17 cellular contexts compared by ENCODE assay signal in the genomic region with DNA sequence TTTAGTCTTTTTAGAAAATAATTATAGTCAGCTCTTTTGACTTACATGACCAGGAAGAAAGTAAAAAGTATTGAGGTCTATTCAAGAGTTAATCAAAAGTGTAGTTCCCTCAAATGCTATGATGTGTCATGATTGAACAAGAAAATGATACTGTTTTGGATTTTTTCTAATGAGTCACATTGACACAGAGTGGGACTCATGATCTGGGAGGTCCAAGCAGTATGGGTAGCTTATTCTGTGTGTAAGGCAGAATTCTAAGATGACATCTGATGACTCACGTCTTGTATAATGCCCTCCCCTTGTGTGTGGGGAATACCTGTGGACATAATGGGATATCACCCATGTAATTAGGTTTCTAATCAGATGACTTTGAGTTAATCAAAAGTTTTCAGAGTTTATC.
DNase-seq lines count a peak whose midpoint lies in the region; TF ChIP-seq lines count a peak whose summit lies in the region.
"Had no signal": no experiment of that assay in that cellular context is flagged by ENCODE, and none has a peak within 500 bp of the region (broad histone marks: within the 10 kb centered on the region; RNA-seq: fewer than 3 reads in every experiment).

No MANE protein-coding gene starts in this region.

- TF ChIP-seq CTCF in cardiac muscle cell (IDR thresholded peaks at IDR 0.05; ENCODE audit: low read depth, low read length) (no peak), right atrium auricular region (IDR thresholded peaks at IDR 0.05) (no peak), RWPE1 (conservative IDR thresholded peaks at IDR 0.05; ENCODE audit: low read depth) (no peak), fibroblast of the aortic adventitia (IDR thresholded peaks at IDR 0.05; ENCODE audit: insufficient read depth, low read length) (no peak), glutamatergic neuron (IDR thresholded peaks at IDR 0.05; ENCODE audit: partially characterized antibody, unreplicated experiment) (no peak)

- CTCF ChIA-PET in RWPE1 (lab: Yijun Ruan, JAX) = no interaction called here

- H3K9me3 Mint-ChIP-seq in glutamatergic neuron (ENCODE audit: unreplicated experiment) = no peaks in the 10 kb centered on the region
- H3K9me3 Mint-ChIP-seq: GM23338 had no signal

- no peak overlapping the region for H3K27ac Mint-ChIP-seq in glutamatergic neuron (ENCODE audit: unreplicated experiment)
- H3K27ac Mint-ChIP-seq: GM23338 had no signal

- H3K4me3 ChIP-seq in cardiac muscle cell (no peak overlapping the region), right atrium auricular region (no peak overlapping the region), fibroblast of the aortic adventitia (ENCODE audit: low read depth, low read length) (no peak overlapping the region)
- H3K4me3 ChIP-seq: GM23338, ovary, upper lobe of right lung had no signal

- H3K36me3 Mint-ChIP-seq in glutamatergic neuron (ENCODE audit: unreplicated experiment) = no peaks in the 10 kb centered on the region

- H3K4me3 Mint-ChIP-seq in glutamatergic neuron (ENCODE audit: unreplicated experiment) = no peak overlapping the region
- H3K4me3 Mint-ChIP-seq: GM23338 had no signal

- H3K36me3 ChIP-seq in cardiac muscle cell (no peaks in the 10 kb centered on the region), right atrium auricular region (no peaks in the 10 kb centered on the region)
- H3K36me3 ChIP-seq: ovary, upper lobe of right lung had no signal

- POLR2A ChIA-PET in RWPE1 (lab: Yijun Ruan, JAX; ENCODE audit: low non-redundant PET) = no interaction called here

- no peaks in the 10 kb centered on the region for H3K4me1 ChIP-seq in cardiac muscle cell (ENCODE audit: low read depth)
- peaks cover 0 to 6% of the 10 kb centered on the region in 2 donors for H3K4me1 ChIP-seq in right atrium auricular region
- H3K4me1 ChIP-seq: upper lobe of right lung had no signal

- no peaks in the 10 kb centered on the region for H3K4me1 Mint-ChIP-seq in glutamatergic neuron (ENCODE audit: low read depth, unreplicated experiment)

- peak overlapping the region; percentile 63 for H3K27ac ChIP-seq in cardiac muscle cell
- no peak overlapping the region for H3K27ac ChIP-seq in right atrium auricular region
- no peak overlapping the region for H3K27ac ChIP-seq in RWPE1
- H3K27ac ChIP-seq: ovary, upper lobe of right lung had no signal

- no peaks in the 10 kb centered on the region for H3K9me3 ChIP-seq in cardiac muscle cell (ENCODE audit: low read depth)
- H3K9me3 ChIP-seq in right atrium auricular region = no peaks in the 10 kb centered on the region
- H3K9me3 ChIP-seq: ovary, upper lobe of right lung had no signal

- no peaks in the 10 kb centered on the region for H3K27me3 ChIP-seq in cardiac muscle cell
- no peaks in the 10 kb centered on the region for H3K27me3 ChIP-seq in right atrium auricular region
- H3K27me3 ChIP-seq: ovary, upper lobe of right lung had no signal

- no peaks in the 10 kb centered on the region for H3K27me3 Mint-ChIP-seq in glutamatergic neuron (ENCODE audit: unreplicated experiment)

- intact Hi-C loops in posterior vena cava (cut with DNase I) = no loop called here

- DNase-seq in cardiac muscle cell (ENCODE audit: low read depth in 1 of 2, low spot score in 1 of 2) (peak in 1 of 2 donors; percentile 8), right atrium auricular region (ENCODE audit: low spot score) (no peak), RWPE1 (ENCODE audit: low spot score) (peak; percentile 36), fibroblast of the aortic adventitia (ENCODE audit: low read depth) (peak; percentile 51), posterior vena cava (ENCODE audit: low spot score) (no peak), germinal center (ENCODE audit: low spot score) (no peak), NCI-H146 (lab: John Stamatoyannopoulos, UW) (no peak), glutamatergic neuron (no peak)
- DNase-seq: activated gamma-delta T cell, C1 segment of cervical spinal cord, erythroblast, midbrain, NCI-H2081, ovary, SW 1271, upper lobe of right lung had no signal

Comparison
In these comparisons a context has a peak if more than half of its experiments do, and no peak if none do; other contexts are left out.
1. DNase-seq: peak in RWPE1 (single experiment) and fibroblast of the aortic adventitia (single experiment); none in right atrium auricular region (single experiment), posterior vena cava (single experiment), germinal center (single experiment), NCI-H146 (single experiment) and glutamatergic neuron (single experiment).